22 cellular contexts compared by ENCODE assay signal in genomic region chr5:142544946-142545652, GRCh38.
DNase-seq lines count a peak whose midpoint lies in the region; ATAC-seq and TF ChIP-seq lines count a peak whose summit lies in the region.
"Had no signal": no experiment of that assay in that cellular context is flagged by ENCODE, and none has a peak within 500 bp of the region (broad histone marks: within the 10 kb centered on the region; RNA-seq: fewer than 3 reads in every experiment).

No MANE protein-coding gene starts in this region.

- 74 to 78% methylated on average over 3 of the region's 3 CpGs for WGBS in heart right ventricle, 2 donors

- H3K9me3 ChIP-seq in heart right ventricle: no peaks in the 10 kb centered on the region
- H3K9me3 ChIP-seq: tibial nerve had no signal

- no peaks in the 10 kb centered on the region for H3K9me3 Mint-ChIP-seq in mesothelial cell of epicardium
- H3K9me3 Mint-ChIP-seq in activated T-helper 2 cell treated with anti-CD3 and anti-CD28 coated beads, Interferon-gamma antibody, Interleukin-2, Interleukin-4, amounts not matched to agents 10 μg/mL and 5 μg/mL and 100 μg/mL, durations not matched to agents 14 hours and 24 hours and 36 hours: no peaks in the 10 kb centered on the region
- H3K9me3 Mint-ChIP-seq: activated T-helper 17 cell treated with anti-CD3 and anti-CD28 coated beads, Interleukin-2, amount 50 U/mL, for 72 hours; CD8-positive, alpha-beta T cell; memory B cell; T-helper 1 cell treated with Interleukin-12 subunit alpha and Interleukin-12 subunit beta and Interleukin-4 antibody, amounts not matched to agents 30 μg/mL and 1 μg/mL, for 36 hours; WTC11 had no signal

- peaks cover 0 to under 1% (median 0%) of the 10 kb centered on the region in 7 donors for H3K27me3 ChIP-seq in heart right ventricle
- H3K27me3 ChIP-seq: tibial nerve had no signal

- H3K4me3 Mint-ChIP-seq in mesothelial cell of epicardium: no peak overlapping the region
- H3K4me3 Mint-ChIP-seq in activated T-helper 2 cell treated with anti-CD3 and anti-CD28 coated beads, Interferon-gamma antibody, Interleukin-2, Interleukin-4, amounts not matched to agents 10 μg/mL and 5 μg/mL and 100 μg/mL, durations not matched to agents 14 hours and 24 hours and 36 hours (ENCODE audit: low read depth): no peak overlapping the region
- H3K4me3 Mint-ChIP-seq: activated CD8-positive, alpha-beta T cell treated with anti-CD3 and anti-CD28 coated beads, Interleukin-2, amount 10 ng/mL, durations not matched to agents 7 days and 5 days; activated T-helper 17 cell treated with anti-CD3 and anti-CD28 coated beads, Interleukin-2, amount 50 U/mL, for 72 hours; CD8-positive, alpha-beta T cell; memory B cell; T-helper 1 cell treated with Interleukin-12 subunit alpha and Interleukin-12 subunit beta and Interleukin-4 antibody, amounts not matched to agents 30 μg/mL and 1 μg/mL, for 36 hours; WTC11 had no signal

- TF ChIP-seq CTCF in heart right ventricle (IDR thresholded peaks at IDR 0.05) (no peak), cardiac fibroblast (IDR thresholded peaks at IDR 0.05; ENCODE audit: low read depth, low read length) (no peak), mesothelial cell of epicardium (IDR thresholded peaks at IDR 0.05; ENCODE audit: unreplicated experiment) (no peak)

- no peaks in the 10 kb centered on the region for H3K36me3 Mint-ChIP-seq in mesothelial cell of epicardium
- H3K36me3 Mint-ChIP-seq in activated T-helper 2 cell treated with anti-CD3 and anti-CD28 coated beads, Interferon-gamma antibody, Interleukin-2, Interleukin-4, amounts not matched to agents 10 μg/mL and 5 μg/mL and 100 μg/mL, durations not matched to agents 14 hours and 24 hours and 36 hours (ENCODE audit: low read depth): no peaks in the 10 kb centered on the region
- H3K36me3 Mint-ChIP-seq: CD8-positive, alpha-beta T cell; memory B cell; WTC11 had no signal

- peaks cover 19 to 82% (median 57%) of the 10 kb centered on the region in 9 donors for H3K4me1 ChIP-seq in heart right ventricle

- no peaks in the 10 kb centered on the region for H3K36me3 ChIP-seq in heart right ventricle
- H3K36me3 ChIP-seq: tibial nerve had no signal

- ATAC-seq in heart right ventricle: no peak
- ATAC-seq in Right ventricle myocardium inferior: no peak
- no peak for ATAC-seq in HG03045 (IDR thresholded peaks at IDR 0.05; ENCODE audit: unreplicated experiment)
- ATAC-seq: activated CD8-positive, alpha-beta T cell treated with anti-CD3 and anti-CD28 coated beads, Interleukin-2, amount 10 ng/mL, durations not matched to agents 7 days and 5 days; activated T-helper 17 cell treated with anti-CD3 and anti-CD28 coated beads, Interleukin-2, amount 50 U/mL, for 72 hours; CD8-positive, alpha-beta T cell; WTC11 had no signal

- DNase-seq in heart right ventricle (no peak), Right ventricle myocardium inferior (ENCODE audit: missing footprints) (no peak), cardiac fibroblast (ENCODE audit: low read depth in 2 of 2) (peak; percentile 44 to 71), mesothelial cell of epicardium (ENCODE audit: low spot score in 2 of 2, unreplicated experiment in 2 of 2) (no peak), T-helper 1 cell (no peak)
- DNase-seq in activated T-helper 2 cell treated with anti-CD3 and anti-CD28 coated beads, Interferon-gamma antibody, Interleukin-2, Interleukin-4, amounts not matched to agents 10 μg/mL and 5 μg/mL and 100 μg/mL, durations not matched to agents 14 hours and 24 hours and 36 hours (ENCODE audit: low spot score): no peak
- DNase-seq in activated naive CD4-positive, alpha-beta T cell (lab: John Stamatoyannopoulos, UW): no peak
- DNase-seq: activated CD8-positive, alpha-beta T cell treated with anti-CD3 and anti-CD28 coated beads, Interleukin-2, amount 10 ng/mL, durations not matched to agents 7 days and 5 days; amniotic stem cell; CD8-positive, alpha-beta T cell; DMS79; NCI-H1048; NCI-H69; occipital lobe had no signal

- H3K4me3 ChIP-seq in heart right ventricle: no peak overlapping the region
- H3K4me3 ChIP-seq in cardiac fibroblast (replicated peaks in 1 of 2; ENCODE audit: low read depth in 2 of 2, low read length in 2 of 2): no peak overlapping the region
- H3K4me3 ChIP-seq: skin epidermis, tibial nerve had no signal

- H3K27ac Mint-ChIP-seq in mesothelial cell of epicardium: peak overlapping the region; percentile 77
- H3K27ac Mint-ChIP-seq in activated T-helper 2 cell treated with anti-CD3 and anti-CD28 coated beads, Interferon-gamma antibody, Interleukin-2, Interleukin-4, amounts not matched to agents 10 μg/mL and 5 μg/mL and 100 μg/mL, durations not matched to agents 14 hours and 24 hours and 36 hours: no peak overlapping the region
- H3K27ac Mint-ChIP-seq: activated CD8-positive, alpha-beta T cell treated with anti-CD3 and anti-CD28 coated beads, Interleukin-2, amount 10 ng/mL, durations not matched to agents 7 days and 5 days; activated T-helper 17 cell treated with anti-CD3 and anti-CD28 coated beads, Interleukin-2, amount 50 U/mL, for 72 hours; CD8-positive, alpha-beta T cell; memory B cell; T-helper 1 cell treated with Interleukin-12 subunit alpha and Interleukin-12 subunit beta and Interleukin-4 antibody, amounts not matched to agents 30 μg/mL and 1 μg/mL, for 36 hours; WTC11 had no signal

- H3K27ac ChIP-seq in heart right ventricle: peak overlapping the region in 6 of 10 donors; percentile 18 to 90 (median 74)
- H3K27ac ChIP-seq: epithelial cell of prostate, tibial nerve had no signal

- no peaks in the 10 kb centered on the region for H3K27me3 Mint-ChIP-seq in mesothelial cell of epicardium (ENCODE audit: low read depth)
- H3K27me3 Mint-ChIP-seq in activated T-helper 2 cell treated with anti-CD3 and anti-CD28 coated beads, Interferon-gamma antibody, Interleukin-2, Interleukin-4, amounts not matched to agents 10 μg/mL and 5 μg/mL and 100 μg/mL, durations not matched to agents 14 hours and 24 hours and 36 hours (ENCODE audit: low read depth): peaks cover 18% of the 10 kb centered on the region
- H3K27me3 Mint-ChIP-seq: activated T-helper 17 cell treated with anti-CD3 and anti-CD28 coated beads, Interleukin-2, amount 50 U/mL, for 72 hours had no signal

- intact Hi-C loops in heart right ventricle (cut with DNase I) (loop anchor here in 9 of 10 donors (2.0 to 10.0 kb wide), 17 partner anchors 48 to 540 kb away; partner anchors contain the start of gene SPRY4 (in 3 of the 9)), Right ventricle myocardium inferior (cut with DNase I) (loop anchor here (10.0 kb wide), 1 partner anchor 540 kb away; no protein-coding TSS in a partner anchor)
- intact Hi-C loops in activated T-helper 2 cell treated with anti-CD3 and anti-CD28 coated beads, Interferon-gamma antibody, Interleukin-2, Interleukin-4, amounts not matched to agents 10 μg/mL and 5 μg/mL and 100 μg/mL, durations not matched to agents 14 hours and 24 hours and 36 hours (cut with micrococcal nuclease): loop anchor here (5.0 to 10.0 kb wide), 2 partner anchors 393 to 550 kb away; no protein-coding TSS in a partner anchor

- H3K4me1 Mint-ChIP-seq in mesothelial cell of epicardium: peaks cover 47% of the 10 kb centered on the region
- no peaks in the 10 kb centered on the region for H3K4me1 Mint-ChIP-seq in activated T-helper 2 cell treated with anti-CD3 and anti-CD28 coated beads, Interferon-gamma antibody, Interleukin-2, Interleukin-4, amounts not matched to agents 10 μg/mL and 5 μg/mL and 100 μg/mL, durations not matched to agents 14 hours and 24 hours and 36 hours (ENCODE audit: low read depth)
- H3K4me1 Mint-ChIP-seq: activated T-helper 17 cell treated with anti-CD3 and anti-CD28 coated beads, Interleukin-2, amount 50 U/mL, for 72 hours; memory B cell had no signal

Comparison
In these comparisons a context has a peak if more than half of its experiments do, and no peak if none do; other contexts are left out.
1. DNase-seq: peak in cardiac fibroblast (2 of 2); none in heart right ventricle (0 of 2), Right ventricle myocardium inferior (single experiment), mesothelial cell of epicardium (0 of 2), activated T-helper 2 cell treated with anti-CD3 and anti-CD28 coated beads, Interferon-gamma antibody, Interleukin-2, Interleukin-4, amounts not matched to agents 10 μg/mL and 5 μg/mL and 100 μg/mL, durations not matched to agents 14 hours and 24 hours and 36 hours (single experiment), T-helper 1 cell (0 of 5) and activated naive CD4-positive, alpha-beta T cell (0 of 4).